In the genomic region with DNA sequence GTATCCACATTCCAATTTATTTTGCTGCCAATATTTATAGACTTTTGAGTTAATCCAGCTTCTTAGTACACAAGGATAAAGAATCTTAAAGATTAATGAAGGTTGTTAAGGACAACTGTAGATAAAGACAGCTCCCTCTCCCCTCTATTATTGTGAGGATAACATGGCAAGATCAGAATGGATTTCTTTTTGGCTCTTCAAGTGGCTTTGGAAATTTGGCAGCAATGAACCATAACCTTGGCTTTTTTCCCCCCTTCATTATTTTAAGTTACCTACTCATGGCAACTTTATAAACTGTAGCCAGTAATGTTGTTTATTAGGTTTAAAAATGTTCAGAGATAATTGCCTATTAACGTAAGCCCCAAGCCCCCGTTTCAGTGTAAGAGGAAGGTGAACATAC, we compare ENCODE assay signal across 30 cellular contexts.
"Had no signal": no experiment of that assay in that cellular context is flagged by ENCODE, and none has a peak within 500 bp of the region (broad histone marks: within the 10 kb centered on the region; RNA-seq: fewer than 3 reads in every experiment).

No MANE protein-coding gene starts in this region.

- H3K9me3 Mint-ChIP-seq: T-cell had no signal

- H3K36me3 Mint-ChIP-seq: T-cell had no signal

- H3K27ac Mint-ChIP-seq: T-cell had no signal

- H3K4me3 Mint-ChIP-seq: T-cell had no signal

- H3K4me1 Mint-ChIP-seq: T-cell had no signal

- DNase-seq: Kasumi-1, KG1, MG63, NCI-H1048, NCI-H1092 treated with DMSO at 0.1 percent for 48 hours, NCI-H1105 treated with DMSO at 0.1 percent for 48 hours, NCI-H1417, NCI-H1436, NCI-H146, NCI-H1694, NCI-H187, NCI-H1930, NCI-H2029 treated with DMSO at 0.1 percent for 48 hours, NCI-H2081 treated with DMSO at 0.1 percent for 48 hours, NCI-H2107, NCI-H2171, NCI-H226, NCI-H524, NCI-H526, NCI-H69, NCI-H748 treated with DMSO at 0.1 percent for 48 hours, NCI-H82, Peyer's patch, RPMI8226, SHP77, SIG-M5, SJCRH30, T-cell had no signal

- ATAC-seq: K562, SK-N-SH treated with all-trans-retinoic acid at 6 μM for 48 hours, T-cell had no signal
